In genomic region chr19:35545001-35545854, GRCh38 we compare ENCODE assay signal across 1 cellular context.
TF ChIP-seq lines count a peak whose summit lies in the region.

A gene with protein sequence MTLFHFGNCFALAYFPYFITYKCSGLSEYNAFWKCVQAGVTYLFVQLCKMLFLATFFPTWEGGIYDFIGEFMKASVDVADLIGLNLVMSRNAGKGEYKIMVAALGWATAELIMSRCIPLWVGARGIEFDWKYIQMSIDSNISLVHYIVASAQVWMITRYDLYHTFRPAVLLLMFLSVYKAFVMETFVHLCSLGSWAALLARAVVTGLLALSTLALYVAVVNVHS (plus strand): TSS chr19:35545626. CDS start chr19:35545740, 114 bp downstream.

TF ChIP-seq in HepG2, 621 proteins besides CTCF, POLR2A, EP300 and RAD21 (continued from another document and continues in another):
- TF ChIP-seq ASH2L (IDR thresholded peaks at IDR 0.05; ENCODE audit: insufficient read length, low read depth, low read length) (peak; percentile 77), TMF1 (CRISPR knock-in tag; IDR thresholded peaks at IDR 0.05; ENCODE audit: low read depth) (0 out of 2 replicates have a peak, but pooled peaks have one; percentile 38), ZNF34 (CRISPR knock-in tag; IDR thresholded peaks at IDR 0.05; ENCODE audit: borderline replicate concordance) (no peak), ZSCAN20 (CRISPR knock-in tag; IDR thresholded peaks at IDR 0.05; ENCODE audit: borderline replicate concordance) (no peak; the same call in 1 of the 2 replicates), ZSCAN25 (CRISPR knock-in tag; IDR thresholded peaks at IDR 0.05) (0 out of 2 replicates have a peak, but pooled peaks have one; percentile 18), ZNF264 (CRISPR knock-in tag; IDR thresholded peaks at IDR 0.05) (peak; percentile 33; the same call in 1 of the 2 replicates), ZNF782 (CRISPR knock-in tag; IDR thresholded peaks at IDR 0.05; ENCODE audit: borderline replicate concordance) (peak; percentile 7; the same call in 1 of the 2 replicates), ZNF496 (CRISPR knock-in tag; IDR thresholded peaks at IDR 0.05; ENCODE audit: insufficient replicate concordance) (no peak), TCF12 (IDR thresholded peaks at IDR 0.05) (no peak), TCF12 (CRISPR knock-in tag; IDR thresholded peaks at IDR 0.05) (0 out of 2 replicates have a peak, but pooled peaks have one; percentile 38), ZBTB7B (CRISPR knock-in tag; IDR thresholded peaks at IDR 0.05) (peak; percentile 71), ATF7 (IDR thresholded peaks at IDR 0.05) (no peak), ATF7 (CRISPR knock-in tag; IDR thresholded peaks at IDR 0.05) (no peak), AGO1 (IDR thresholded peaks at IDR 0.05; ENCODE audit: low read depth, low read length, poor library complexity, severe bottlenecking) (no peak), ZNF18 (CRISPR knock-in tag; IDR thresholded peaks at IDR 0.05; ENCODE audit: insufficient replicate concordance) (no peak), AKAP8 (CRISPR knock-in tag; IDR thresholded peaks at IDR 0.05) (no peak), GRHL1 (CRISPR knock-in tag; conservative IDR thresholded peaks at IDR 0.05) (no peak), KAT8 (CRISPR knock-in tag; IDR thresholded peaks at IDR 0.05) (peak; percentile 92), ZNF619 (CRISPR knock-in tag; IDR thresholded peaks at IDR 0.05) (no peak), SRY (CRISPR knock-in tag; IDR thresholded peaks at IDR 0.05) (no peak), ZNF235 (CRISPR knock-in tag; IDR thresholded peaks at IDR 0.05; ENCODE audit: borderline replicate concordance) (no peak; the same call in 1 of the 2 replicates), ZNF670 (CRISPR knock-in tag; IDR thresholded peaks at IDR 0.05; ENCODE audit: borderline replicate concordance) (no peak; the same call in 1 of the 2 replicates), TAF1 (CRISPR knock-in tag; IDR thresholded peaks at IDR 0.05) (peak; percentile 84), CREB1 (IDR thresholded peaks at IDR 0.05) (peak; percentile 99), CREB1 (CRISPR knock-in tag; IDR thresholded peaks at IDR 0.05) (peak; percentile 96), ZNF609 (CRISPR knock-in tag; IDR thresholded peaks at IDR 0.05; ENCODE audit: borderline replicate concordance) (no peak), PLRG1 (conservative IDR thresholded peaks at IDR 0.05) (no peak), NRL (CRISPR knock-in tag; IDR thresholded peaks at IDR 0.05; ENCODE audit: borderline replicate concordance) (no peak; the same call in 1 of the 2 replicates)
- TF ChIP-seq, protein P1, sequence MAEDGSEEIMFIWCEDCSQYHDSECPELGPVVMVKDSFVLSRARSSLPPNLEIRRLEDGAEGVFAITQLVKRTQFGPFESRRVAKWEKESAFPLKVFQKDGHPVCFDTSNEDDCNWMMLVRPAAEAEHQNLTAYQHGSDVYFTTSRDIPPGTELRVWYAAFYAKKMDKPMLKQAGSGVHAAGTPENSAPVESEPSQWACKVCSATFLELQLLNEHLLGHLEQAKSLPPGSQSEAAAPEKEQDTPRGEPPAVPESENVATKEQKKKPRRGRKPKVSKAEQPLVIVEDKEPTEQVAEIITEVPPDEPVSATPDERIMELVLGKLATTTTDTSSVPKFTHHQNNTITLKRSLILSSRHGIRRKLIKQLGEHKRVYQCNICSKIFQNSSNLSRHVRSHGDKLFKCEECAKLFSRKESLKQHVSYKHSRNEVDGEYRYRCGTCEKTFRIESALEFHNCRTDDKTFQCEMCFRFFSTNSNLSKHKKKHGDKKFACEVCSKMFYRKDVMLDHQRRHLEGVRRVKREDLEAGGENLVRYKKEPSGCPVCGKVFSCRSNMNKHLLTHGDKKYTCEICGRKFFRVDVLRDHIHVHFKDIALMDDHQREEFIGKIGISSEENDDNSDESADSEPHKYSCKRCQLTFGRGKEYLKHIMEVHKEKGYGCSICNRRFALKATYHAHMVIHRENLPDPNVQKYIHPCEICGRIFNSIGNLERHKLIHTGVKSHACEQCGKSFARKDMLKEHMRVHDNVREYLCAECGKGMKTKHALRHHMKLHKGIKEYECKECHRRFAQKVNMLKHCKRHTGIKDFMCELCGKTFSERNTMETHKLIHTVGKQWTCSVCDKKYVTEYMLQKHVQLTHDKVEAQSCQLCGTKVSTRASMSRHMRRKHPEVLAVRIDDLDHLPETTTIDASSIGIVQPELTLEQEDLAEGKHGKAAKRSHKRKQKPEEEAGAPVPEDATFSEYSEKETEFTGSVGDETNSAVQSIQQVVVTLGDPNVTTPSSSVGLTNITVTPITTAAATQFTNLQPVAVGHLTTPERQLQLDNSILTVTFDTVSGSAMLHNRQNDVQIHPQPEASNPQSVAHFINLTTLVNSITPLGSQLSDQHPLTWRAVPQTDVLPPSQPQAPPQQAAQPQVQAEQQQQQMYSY (CRISPR knock-in tag; IDR thresholded peaks at IDR 0.05) = 0 out of 2 replicates have a peak, but pooled peaks have one; percentile 45
- TF ChIP-seq, protein P2, sequence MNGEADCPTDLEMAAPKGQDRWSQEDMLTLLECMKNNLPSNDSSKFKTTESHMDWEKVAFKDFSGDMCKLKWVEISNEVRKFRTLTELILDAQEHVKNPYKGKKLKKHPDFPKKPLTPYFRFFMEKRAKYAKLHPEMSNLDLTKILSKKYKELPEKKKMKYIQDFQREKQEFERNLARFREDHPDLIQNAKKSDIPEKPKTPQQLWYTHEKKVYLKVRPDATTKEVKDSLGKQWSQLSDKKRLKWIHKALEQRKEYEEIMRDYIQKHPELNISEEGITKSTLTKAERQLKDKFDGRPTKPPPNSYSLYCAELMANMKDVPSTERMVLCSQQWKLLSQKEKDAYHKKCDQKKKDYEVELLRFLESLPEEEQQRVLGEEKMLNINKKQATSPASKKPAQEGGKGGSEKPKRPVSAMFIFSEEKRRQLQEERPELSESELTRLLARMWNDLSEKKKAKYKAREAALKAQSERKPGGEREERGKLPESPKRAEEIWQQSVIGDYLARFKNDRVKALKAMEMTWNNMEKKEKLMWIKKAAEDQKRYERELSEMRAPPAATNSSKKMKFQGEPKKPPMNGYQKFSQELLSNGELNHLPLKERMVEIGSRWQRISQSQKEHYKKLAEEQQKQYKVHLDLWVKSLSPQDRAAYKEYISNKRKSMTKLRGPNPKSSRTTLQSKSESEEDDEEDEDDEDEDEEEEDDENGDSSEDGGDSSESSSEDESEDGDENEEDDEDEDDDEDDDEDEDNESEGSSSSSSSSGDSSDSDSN (CRISPR knock-in tag; IDR thresholded peaks at IDR 0.05) = peak; percentile 74
- TF ChIP-seq, protein P3, sequence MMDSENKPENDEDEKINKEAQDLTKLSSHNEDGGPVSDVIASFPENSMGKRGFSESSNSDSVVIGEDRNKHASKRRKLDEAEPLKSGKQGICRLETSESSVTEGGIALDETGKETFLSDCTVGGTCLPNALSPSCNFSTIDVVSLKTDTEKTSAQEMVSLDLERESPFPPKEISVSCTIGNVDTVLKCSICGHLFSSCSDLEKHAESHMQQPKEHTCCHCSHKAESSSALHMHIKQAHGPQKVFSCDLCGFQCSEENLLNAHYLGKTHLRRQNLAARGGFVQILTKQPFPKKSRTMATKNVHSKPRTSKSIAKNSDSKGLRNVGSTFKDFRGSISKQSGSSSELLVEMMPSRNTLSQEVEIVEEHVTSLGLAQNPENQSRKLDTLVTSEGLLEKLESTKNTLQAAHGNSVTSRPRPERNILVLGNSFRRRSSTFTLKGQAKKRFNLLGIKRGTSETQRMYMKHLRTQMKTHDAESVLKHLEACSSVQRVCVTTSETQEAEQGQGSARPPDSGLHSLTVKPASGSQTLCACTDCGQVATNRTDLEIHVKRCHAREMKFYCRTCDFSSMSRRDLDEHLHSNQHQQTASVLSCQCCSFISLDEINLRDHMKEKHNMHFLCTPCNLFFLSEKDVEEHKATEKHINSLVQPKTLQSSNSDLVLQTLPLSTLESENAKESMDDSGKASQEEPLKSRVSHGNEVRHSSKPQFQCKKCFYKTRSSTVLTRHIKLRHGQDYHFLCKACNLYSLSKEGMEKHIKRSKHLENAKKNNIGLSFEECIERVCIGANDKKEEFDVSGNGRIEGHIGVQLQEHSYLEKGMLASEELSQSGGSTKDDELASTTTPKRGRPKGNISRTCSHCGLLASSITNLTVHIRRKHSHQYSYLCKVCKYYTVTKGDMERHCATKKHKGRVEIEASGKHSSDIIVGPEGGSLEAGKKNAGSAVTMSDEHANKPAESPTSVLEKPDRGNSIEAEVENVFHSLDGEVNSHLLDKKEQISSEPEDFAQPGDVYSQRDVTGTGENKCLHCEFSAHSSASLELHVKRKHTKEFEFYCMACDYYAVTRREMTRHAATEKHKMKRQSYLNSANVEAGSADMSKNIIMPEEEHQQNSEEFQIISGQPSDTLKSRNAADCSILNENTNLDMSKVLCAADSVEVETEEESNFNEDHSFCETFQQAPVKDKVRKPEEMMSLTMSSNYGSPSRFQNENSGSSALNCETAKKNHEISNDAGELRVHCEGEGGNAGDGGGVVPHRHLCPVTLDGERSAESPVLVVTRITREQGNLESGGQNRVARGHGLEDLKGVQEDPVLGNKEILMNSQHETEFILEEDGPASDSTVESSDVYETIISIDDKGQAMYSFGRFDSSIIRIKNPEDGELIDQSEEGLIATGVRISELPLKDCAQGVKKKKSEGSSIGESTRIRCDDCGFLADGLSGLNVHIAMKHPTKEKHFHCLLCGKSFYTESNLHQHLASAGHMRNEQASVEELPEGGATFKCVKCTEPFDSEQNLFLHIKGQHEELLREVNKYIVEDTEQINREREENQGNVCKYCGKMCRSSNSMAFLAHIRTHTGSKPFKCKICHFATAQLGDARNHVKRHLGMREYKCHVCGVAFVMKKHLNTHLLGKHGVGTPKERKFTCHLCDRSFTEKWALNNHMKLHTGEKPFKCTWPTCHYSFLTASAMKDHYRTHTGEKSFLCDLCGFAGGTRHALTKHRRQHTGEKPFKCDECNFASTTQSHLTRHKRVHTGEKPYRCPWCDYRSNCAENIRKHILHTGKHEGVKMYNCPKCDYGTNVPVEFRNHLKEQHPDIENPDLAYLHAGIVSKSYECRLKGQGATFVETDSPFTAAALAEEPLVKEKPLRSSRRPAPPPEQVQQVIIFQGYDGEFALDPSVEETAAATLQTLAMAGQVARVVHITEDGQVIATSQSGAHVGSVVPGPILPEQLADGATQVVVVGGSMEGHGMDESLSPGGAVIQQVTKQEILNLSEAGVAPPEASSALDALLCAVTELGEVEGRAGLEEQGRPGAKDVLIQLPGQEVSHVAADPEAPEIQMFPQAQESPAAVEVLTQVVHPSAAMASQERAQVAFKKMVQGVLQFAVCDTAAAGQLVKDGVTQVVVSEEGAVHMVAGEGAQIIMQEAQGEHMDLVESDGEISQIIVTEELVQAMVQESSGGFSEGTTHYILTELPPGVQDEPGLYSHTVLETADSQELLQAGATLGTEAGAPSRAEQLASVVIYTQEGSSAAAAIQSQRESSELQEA (CRISPR knock-in tag; IDR thresholded peaks at IDR 0.05; ENCODE audit: not compliant biosample characterization) = peak; percentile 54
- TF ChIP-seq, protein P4, sequence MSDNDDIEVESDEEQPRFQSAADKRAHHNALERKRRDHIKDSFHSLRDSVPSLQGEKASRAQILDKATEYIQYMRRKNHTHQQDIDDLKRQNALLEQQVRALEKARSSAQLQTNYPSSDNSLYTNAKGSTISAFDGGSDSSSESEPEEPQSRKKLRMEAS (IDR thresholded peaks at IDR 0.05) = peak; percentile 73
